Comparison of ENCODE assay signal across 25 cellular contexts in the genomic region with DNA sequence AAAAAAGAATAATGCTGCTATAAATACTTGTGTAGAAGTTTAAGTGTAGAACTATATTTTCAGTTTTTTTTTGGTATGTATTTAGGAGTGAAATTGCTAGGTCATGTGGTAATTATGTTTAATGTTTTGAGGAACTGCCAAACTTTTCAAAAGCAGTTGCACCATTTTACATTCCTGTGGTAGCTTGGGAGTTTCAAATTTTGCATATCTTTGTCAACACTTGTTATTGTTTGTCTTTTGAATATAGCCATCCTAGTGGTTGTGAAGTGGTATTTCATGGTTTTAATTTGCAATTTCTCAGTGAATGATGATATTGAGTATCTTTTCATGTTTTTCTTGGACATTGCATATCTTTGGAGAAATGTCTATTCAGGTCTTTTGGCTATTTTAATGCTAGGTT. TPM values are rescaled to one million over a fixed set of nuclear protein-coding genes. Genes with fewer than 3 reads are reported as not detected.
DNase-seq lines count a peak whose midpoint lies in the region; ATAC-seq and TF ChIP-seq lines count a peak whose summit lies in the region.
"Had no signal": no experiment of that assay in that cellular context is flagged by ENCODE, and none has a peak within 500 bp of the region (broad histone marks: within the 10 kb centered on the region; RNA-seq: fewer than 3 reads in every experiment).

No MANE protein-coding gene starts in this region.

- peaks cover 4% of the 10 kb centered on the region for H3K4me1 ChIP-seq in adipocyte (ENCODE audit: control insufficient read depth, insufficient read depth, low read length)
- no peaks in the 10 kb centered on the region for H3K4me1 ChIP-seq in testis
- H3K4me1 ChIP-seq: colonic mucosa had no signal

- H3K4me3 ChIP-seq in adipocyte (ENCODE audit: low read length), result no peak overlapping the region
- no peak overlapping the region for H3K4me3 ChIP-seq in fibroblast of villous mesenchyme (ENCODE audit: low read depth, low read length)
- no peak overlapping the region for H3K4me3 ChIP-seq in testis
- H3K4me3 ChIP-seq: colonic mucosa, lung, ovary had no signal

- H3K9ac ChIP-seq in adipocyte (ENCODE audit: low read length), result no peak overlapping the region

- peak; percentile 18 for TF ChIP-seq CTCF in fibroblast of villous mesenchyme (IDR thresholded peaks at IDR 0.05; ENCODE audit: insufficient read depth, low read depth, low read length)
- no peak for TF ChIP-seq CTCF in testis (IDR thresholded peaks at IDR 0.05)

- H3K27me3 ChIP-seq in adipocyte (replicated peaks; ENCODE audit: control insufficient read depth, insufficient read depth, low read length), result no peaks in the 10 kb centered on the region
- no peaks in the 10 kb centered on the region for H3K27me3 ChIP-seq in testis
- H3K27me3 ChIP-seq: colonic mucosa, ovary had no signal

- ATAC-seq in HG03469 (IDR thresholded peaks at IDR 0.05; ENCODE audit: unreplicated experiment) (no peak), HG02973 (IDR thresholded peaks at IDR 0.05; ENCODE audit: unreplicated experiment) (no peak)
- ATAC-seq: activated T-cell treated with anti-CD3 and anti-CD28 coated beads, Interleukin-2, amount 50 U/mL, for 4 hours; T-helper 17 cell had no signal

- no peak overlapping the region for H3K27ac ChIP-seq in testis
- H3K27ac ChIP-seq: colonic mucosa, ovary had no signal

- no peak for TF ChIP-seq POLR2A in testis (IDR thresholded peaks at IDR 0.05)

- DNase-seq in AG20443 (ENCODE audit: low spot score) (peak; percentile 11), GM04504 (ENCODE audit: low read depth) (peak; percentile 25), adipocyte (ENCODE audit: low read depth) (peak; percentile 67), fibroblast of villous mesenchyme (ENCODE audit: low read depth) (peak; percentile 81), testis (no peak)
- DNase-seq: activated B cell treated with CpG ODN at 0.5 μM for 24 hours; activated CD4-positive, alpha-beta memory T cell treated with anti-CD3 and anti-CD28 coated beads, Interleukin-2, amount 10 ng/mL, durations not matched to agents 7 days and 5 days; activated naive CD4-positive, alpha-beta T cell treated with anti-CD3 and anti-CD28 coated beads, Interleukin-2, amount 10 ng/mL, durations not matched to agents 7 days and 5 days; activated T-cell treated with anti-CD3 and anti-CD28 coated beads, Interleukin-2, amount 50 U/mL, for 4 hours; Calu3; colonic mucosa; GF-D8; glutamatergic neuron; naive B cell; NCI-H1092; NCI-H2081 treated with DMSO at 0.1 percent for 48 hours; NCI-H510A; ovary; Right ventricle myocardium superior; stimulated activated CD4-positive, alpha-beta T cell treated with anti-CD3 and anti-CD28 coated beads, Interleukin-2, amount 100 ng/mL, for 24 hours; T-helper 17 cell had no signal

- H3K36me3 ChIP-seq in adipocyte (ENCODE audit: control insufficient read depth, insufficient read depth, low read length, severe bottlenecking) (peaks cover 79% of the 10 kb centered on the region), testis (ENCODE audit: low read depth, missing control alignments) (no peaks in the 10 kb centered on the region)
- H3K36me3 ChIP-seq: ovary had no signal

- H3K9me3 ChIP-seq in adipocyte (ENCODE audit: control insufficient read depth, low read length) (peaks cover 4% of the 10 kb centered on the region), testis (no peaks in the 10 kb centered on the region)
- H3K9me3 ChIP-seq: colonic mucosa, ovary had no signal

- intact Hi-C loops in testis (cut with DNase I; ENCODE audit: low total_unique reads), result no loop called here

RNA-seq across cellular contexts. Expression of a gene that starts 30.4 kb away (rescaled TPM):
- 95.9 and 96.3 TPM in 2 replicates for total RNA-seq in fibroblast of villous mesenchyme
- total RNA-seq in testis, result 10 to 100 TPM; 47.4 to 53.6 TPM
- 19.1 TPM for polyA plus RNA-seq in testis (ENCODE audit: insufficient read depth, low read depth, low replicate concordance)

RNA-seq across cellular contexts. Expression of a gene that starts 30.7 kb away (rescaled TPM):
- total RNA-seq in fibroblast of villous mesenchyme, result 276 and 411 TPM in 2 replicates
- 1,000 to 10,000 TPM; 1,237 to 1,538 TPM for total RNA-seq in testis
- polyA plus RNA-seq in testis (ENCODE audit: insufficient read depth, low read depth, low replicate concordance), result 378 TPM
- total RNA-seq: activated CD4-positive, alpha-beta memory T cell treated with anti-CD3 and anti-CD28 coated beads, Interleukin-2, amount 10 ng/mL, durations not matched to agents 7 days and 5 days; T-helper 17 cell had no signal
- polyA plus RNA-seq: IgD-negative memory B cell had no signal
